ENCODE assay signal across 1 cellular context in the genomic region with DNA sequence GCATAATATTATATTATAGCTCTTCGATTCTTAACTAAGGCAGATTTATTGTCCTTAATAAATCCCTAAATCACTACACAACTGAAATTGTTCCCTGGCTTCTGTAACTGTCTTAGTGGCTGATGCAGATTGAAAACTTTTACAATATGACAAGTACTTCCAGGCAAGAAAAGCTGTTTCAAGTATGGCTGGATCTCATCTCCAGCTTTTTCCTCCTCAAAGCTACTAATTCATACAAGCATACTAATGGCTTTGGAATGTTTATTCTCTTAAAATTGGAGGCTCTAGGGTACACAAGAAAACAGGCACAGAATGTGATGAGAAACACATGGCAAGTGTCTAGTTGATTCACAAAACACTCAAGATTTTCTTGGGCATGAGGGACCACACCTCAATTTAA.
TF ChIP-seq lines count a peak whose summit lies in the region.

No MANE protein-coding gene starts in this region.

TF ChIP-seq in SK-N-SH treated with all-trans-retinoic acid at 6 μM for 48 hours, 23 proteins besides CTCF, POLR2A, EP300 and RAD21 (continued from another document):
- TF ChIP-seq ARNTL (CRISPR knock-in tag; IDR thresholded peaks at IDR 0.05; ENCODE audit: borderline replicate concordance, low read depth), result no peak
- no peak for TF ChIP-seq ESRRG (CRISPR knock-in tag; IDR thresholded peaks at IDR 0.05)
- TF ChIP-seq GLIS3 (CRISPR knock-in tag; IDR thresholded peaks at IDR 0.05), result no peak
- TF ChIP-seq ZFP30 (CRISPR knock-in tag; IDR thresholded peaks at IDR 0.05), result no peak
